Comparison of ENCODE assay signal across 1 cellular context in the genomic region with DNA sequence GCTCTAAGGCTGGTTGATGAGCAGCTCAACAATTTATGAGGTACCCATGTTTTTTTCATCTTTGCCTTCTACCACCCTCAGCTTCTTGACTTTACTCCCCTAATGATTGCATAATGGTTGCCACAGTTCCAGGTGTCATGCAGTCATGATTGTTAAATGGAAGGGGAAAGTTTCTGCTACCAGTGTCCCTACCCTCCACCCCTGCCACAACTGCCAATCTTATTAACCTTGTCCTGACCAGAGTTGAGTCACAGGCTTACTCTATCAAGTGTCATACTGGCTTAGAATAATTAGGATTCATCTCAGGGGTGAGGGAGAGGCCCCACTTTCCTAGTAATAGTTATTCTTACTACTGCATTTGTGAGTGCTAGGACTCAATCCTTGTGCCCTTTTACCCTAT.
TF ChIP-seq lines count a peak whose summit lies in the region.

No MANE protein-coding gene starts in this region.

TF ChIP-seq in IMR-90, 13 proteins besides CTCF, POLR2A, EP300 and RAD21 (continued from another document):
- TF ChIP-seq, protein P1, sequence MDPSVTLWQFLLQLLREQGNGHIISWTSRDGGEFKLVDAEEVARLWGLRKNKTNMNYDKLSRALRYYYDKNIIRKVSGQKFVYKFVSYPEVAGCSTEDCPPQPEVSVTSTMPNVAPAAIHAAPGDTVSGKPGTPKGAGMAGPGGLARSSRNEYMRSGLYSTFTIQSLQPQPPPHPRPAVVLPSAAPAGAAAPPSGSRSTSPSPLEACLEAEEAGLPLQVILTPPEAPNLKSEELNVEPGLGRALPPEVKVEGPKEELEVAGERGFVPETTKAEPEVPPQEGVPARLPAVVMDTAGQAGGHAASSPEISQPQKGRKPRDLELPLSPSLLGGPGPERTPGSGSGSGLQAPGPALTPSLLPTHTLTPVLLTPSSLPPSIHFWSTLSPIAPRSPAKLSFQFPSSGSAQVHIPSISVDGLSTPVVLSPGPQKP (IDR thresholded peaks at IDR 0.05; ENCODE audit: borderline replicate concordance, low read depth, low read length), result no peak
